ENCODE assay signal across 14 cellular contexts in the genomic region with DNA sequence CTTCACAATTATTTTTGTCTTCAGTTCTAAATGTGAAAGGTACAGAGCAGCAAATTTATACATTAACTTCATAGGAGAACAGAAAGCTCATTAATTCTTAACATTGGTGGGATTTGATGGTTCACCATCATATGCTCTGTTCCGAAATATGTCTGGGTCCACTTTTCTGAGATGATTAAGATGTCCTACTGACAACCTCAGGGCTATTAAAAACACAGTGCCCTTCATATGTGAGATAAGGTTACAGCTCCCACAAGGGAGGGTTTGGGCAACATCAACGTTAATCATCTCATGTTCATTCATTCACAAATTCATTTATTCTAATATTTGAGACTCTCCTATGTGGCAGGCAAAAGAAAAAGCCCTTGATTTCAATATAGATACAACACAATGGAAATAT.
DNase-seq lines count a peak whose midpoint lies in the region; ATAC-seq and TF ChIP-seq lines count a peak whose summit lies in the region.
"Had no signal": no experiment of that assay in that cellular context is flagged by ENCODE, and none has a peak within 500 bp of the region (broad histone marks: within the 10 kb centered on the region; RNA-seq: fewer than 3 reads in every experiment).

No MANE protein-coding gene starts in this region.

- no peaks in the 10 kb centered on the region for H3K4me1 Mint-ChIP-seq in activated naive CD4-positive, alpha-beta T cell treated with anti-CD3 and anti-CD28 coated beads, Interleukin-2, amount 10 ng/mL, durations not matched to agents 7 days and 5 days
- no peaks in the 10 kb centered on the region for H3K4me1 Mint-ChIP-seq in activated naive CD4-positive, alpha-beta T cell treated with anti-CD3 and anti-CD28 coated beads for 36 hours (ENCODE audit: low read depth)
- H3K4me1 Mint-ChIP-seq in IgD-negative memory B cell, result peaks cover 31 to 37% (median 36%) of the 10 kb centered on the region in 3 donors
- peaks cover 36% of the 10 kb centered on the region for H3K4me1 Mint-ChIP-seq in memory B cell
- H3K4me1 Mint-ChIP-seq in stimulated activated effector memory CD8-positive, alpha-beta T cell treated with anti-CD3 and anti-CD28 coated beads, Interleukin-12 subunit alpha, Interleukin-12 subunit beta, amount 100 ng/mL, for 72 hours, result no peaks in the 10 kb centered on the region

- TF ChIP-seq POLR2A in right lobe of liver (IDR thresholded peaks at IDR 0.05), result no peak

- H3K27ac Mint-ChIP-seq in activated naive CD4-positive, alpha-beta T cell treated with anti-CD3 and anti-CD28 coated beads, Interleukin-2, amount 10 ng/mL, durations not matched to agents 7 days and 5 days, result peak overlapping the region; percentile 11
- H3K27ac Mint-ChIP-seq in activated naive CD4-positive, alpha-beta T cell treated with anti-CD3 and anti-CD28 coated beads for 36 hours, result no peak overlapping the region
- peak overlapping the region; percentile 59 to 85 (median 82) for H3K27ac Mint-ChIP-seq in IgD-negative memory B cell
- H3K27ac Mint-ChIP-seq in memory B cell, result peak overlapping the region; percentile 39
- H3K27ac Mint-ChIP-seq in stimulated activated effector memory CD8-positive, alpha-beta T cell treated with anti-CD3 and anti-CD28 coated beads, Interleukin-12 subunit alpha, Interleukin-12 subunit beta, amount 100 ng/mL, for 72 hours, result peak overlapping the region; percentile 24

- H3K9me3 Mint-ChIP-seq in activated naive CD4-positive, alpha-beta T cell treated with anti-CD3 and anti-CD28 coated beads, Interleukin-2, amount 10 ng/mL, durations not matched to agents 7 days and 5 days, result no peaks in the 10 kb centered on the region
- no peaks in the 10 kb centered on the region for H3K9me3 Mint-ChIP-seq in activated naive CD4-positive, alpha-beta T cell treated with anti-CD3 and anti-CD28 coated beads for 36 hours
- H3K9me3 Mint-ChIP-seq in IgD-negative memory B cell (peaks cover 3 to 6% (median 4%) of the 10 kb centered on the region in 3 donors), memory B cell (peaks cover 8% of the 10 kb centered on the region)
- no peaks in the 10 kb centered on the region for H3K9me3 Mint-ChIP-seq in stimulated activated effector memory CD8-positive, alpha-beta T cell treated with anti-CD3 and anti-CD28 coated beads, Interleukin-12 subunit alpha, Interleukin-12 subunit beta, amount 100 ng/mL, for 72 hours

- no peak overlapping the region for H3K4me3 ChIP-seq in right lobe of liver
- no peak overlapping the region for H3K4me3 ChIP-seq in MG63
- H3K4me3 ChIP-seq: BLaER1, GM12878 had no signal

- TF ChIP-seq CTCF in right lobe of liver (IDR thresholded peaks at IDR 0.05), result no peak

- H3K27me3 ChIP-seq in right lobe of liver (no peaks in the 10 kb centered on the region), MG63 (no peaks in the 10 kb centered on the region)
- H3K27me3 ChIP-seq: BLaER1 had no signal

- 75% methylated on average over 2 of the region's 2 CpGs for WGBS in right lobe of liver (ENCODE audit: insufficient coverage, low coverage, low lambda C conversion rate, missing lambda C conversion rate)

- ATAC-seq in memory B cell (ENCODE audit: low read depth) (no peak), right lobe of liver (no peak)
- no peak for ATAC-seq in stimulated activated effector memory CD8-positive, alpha-beta T cell treated with anti-CD3 and anti-CD28 coated beads, Interleukin-12 subunit alpha, Interleukin-12 subunit beta, amount 100 ng/mL, for 72 hours
- ATAC-seq: GM12878 had no signal

- CTCF ChIA-PET in activated naive CD4-positive, alpha-beta T cell treated with anti-CD3 and anti-CD28 coated beads, Interleukin-2, amount 10 ng/mL, durations not matched to agents 7 days and 5 days (lab: Charles Lee), result no interaction called here
- CTCF ChIA-PET in activated naive CD4-positive, alpha-beta T cell treated with anti-CD3 and anti-CD28 coated beads for 36 hours (lab: Charles Lee), result no interaction called here

- H3K4me1 ChIP-seq in right lobe of liver, result peaks cover 0 to 24% (median 0%) of the 10 kb centered on the region in 4 donors
- H3K4me1 ChIP-seq: BLaER1 had no signal

- H3K4me3 Mint-ChIP-seq in activated naive CD4-positive, alpha-beta T cell treated with anti-CD3 and anti-CD28 coated beads, Interleukin-2, amount 10 ng/mL, durations not matched to agents 7 days and 5 days, result no peak overlapping the region
- no peak overlapping the region for H3K4me3 Mint-ChIP-seq in activated naive CD4-positive, alpha-beta T cell treated with anti-CD3 and anti-CD28 coated beads for 36 hours
- H3K4me3 Mint-ChIP-seq in IgD-negative memory B cell, result peak overlapping the region in 1 of 4 donors; percentile 45
- H3K4me3 Mint-ChIP-seq in memory B cell, result no peak overlapping the region
- no peak overlapping the region for H3K4me3 Mint-ChIP-seq in stimulated activated effector memory CD8-positive, alpha-beta T cell treated with anti-CD3 and anti-CD28 coated beads, Interleukin-12 subunit alpha, Interleukin-12 subunit beta, amount 100 ng/mL, for 72 hours

- peaks cover 0 to 21% (median 4%) of the 10 kb centered on the region in 4 donors for H3K36me3 ChIP-seq in right lobe of liver
- peaks cover 19% of the 10 kb centered on the region for H3K36me3 ChIP-seq in MG63

- DNase-seq in activated naive CD4-positive, alpha-beta T cell treated with anti-CD3 and anti-CD28 coated beads, Interleukin-2, amount 10 ng/mL, durations not matched to agents 7 days and 5 days, result no peak
- DNase-seq in activated naive CD4-positive, alpha-beta T cell treated with anti-CD3 and anti-CD28 coated beads for 36 hours, result no peak
- no peak for DNase-seq in memory B cell (ENCODE audit: low spot score in 2 of 2)
- DNase-seq in stimulated activated effector memory CD8-positive, alpha-beta T cell treated with anti-CD3 and anti-CD28 coated beads, Interleukin-12 subunit alpha, Interleukin-12 subunit beta, amount 100 ng/mL, for 72 hours (ENCODE audit: low spot score in 2 of 2), result no peak
- no peak for DNase-seq in right lobe of liver
- no peak for DNase-seq in MG63
- no peak for DNase-seq in NCI-H1105 treated with DMSO at 0.1 percent for 48 hours (lab: John Stamatoyannopoulos, UW)
- DNase-seq: Calu3, DMS 273 treated with DMSO at 0.1 percent for 48 hours, DMS79 had no signal

- intact Hi-C loops in activated naive CD4-positive, alpha-beta T cell treated with anti-CD3 and anti-CD28 coated beads for 36 hours (cut with micrococcal nuclease), result no loop called here
- intact Hi-C loops in right lobe of liver (cut with DNase I), result no loop called here

- no peaks in the 10 kb centered on the region for H3K9me3 ChIP-seq in right lobe of liver
- no peaks in the 10 kb centered on the region for H3K9me3 ChIP-seq in MG63

- H3K27ac ChIP-seq in right lobe of liver, result no peak overlapping the region
- H3K27ac ChIP-seq: 22Rv1, BLaER1 had no signal

- no peaks in the 10 kb centered on the region for H3K27me3 Mint-ChIP-seq in activated naive CD4-positive, alpha-beta T cell treated with anti-CD3 and anti-CD28 coated beads, Interleukin-2, amount 10 ng/mL, durations not matched to agents 7 days and 5 days
- no peaks in the 10 kb centered on the region for H3K27me3 Mint-ChIP-seq in activated naive CD4-positive, alpha-beta T cell treated with anti-CD3 and anti-CD28 coated beads for 36 hours (ENCODE audit: low read depth)
- no peaks in the 10 kb centered on the region for H3K27me3 Mint-ChIP-seq in IgD-negative memory B cell
- H3K27me3 Mint-ChIP-seq in memory B cell, result no peaks in the 10 kb centered on the region

- peaks cover 53% of the 10 kb centered on the region for H3K36me3 Mint-ChIP-seq in activated naive CD4-positive, alpha-beta T cell treated with anti-CD3 and anti-CD28 coated beads, Interleukin-2, amount 10 ng/mL, durations not matched to agents 7 days and 5 days
- H3K36me3 Mint-ChIP-seq in activated naive CD4-positive, alpha-beta T cell treated with anti-CD3 and anti-CD28 coated beads for 36 hours (ENCODE audit: low read depth), result peaks cover 51% of the 10 kb centered on the region
- H3K36me3 Mint-ChIP-seq in IgD-negative memory B cell (peaks cover 28% of the 10 kb centered on the region), memory B cell (peaks cover 47% of the 10 kb centered on the region)
- H3K36me3 Mint-ChIP-seq in stimulated activated effector memory CD8-positive, alpha-beta T cell treated with anti-CD3 and anti-CD28 coated beads, Interleukin-12 subunit alpha, Interleukin-12 subunit beta, amount 100 ng/mL, for 72 hours, result peaks cover 44% of the 10 kb centered on the region
